8 cellular contexts compared by ENCODE assay signal in the genomic region with DNA sequence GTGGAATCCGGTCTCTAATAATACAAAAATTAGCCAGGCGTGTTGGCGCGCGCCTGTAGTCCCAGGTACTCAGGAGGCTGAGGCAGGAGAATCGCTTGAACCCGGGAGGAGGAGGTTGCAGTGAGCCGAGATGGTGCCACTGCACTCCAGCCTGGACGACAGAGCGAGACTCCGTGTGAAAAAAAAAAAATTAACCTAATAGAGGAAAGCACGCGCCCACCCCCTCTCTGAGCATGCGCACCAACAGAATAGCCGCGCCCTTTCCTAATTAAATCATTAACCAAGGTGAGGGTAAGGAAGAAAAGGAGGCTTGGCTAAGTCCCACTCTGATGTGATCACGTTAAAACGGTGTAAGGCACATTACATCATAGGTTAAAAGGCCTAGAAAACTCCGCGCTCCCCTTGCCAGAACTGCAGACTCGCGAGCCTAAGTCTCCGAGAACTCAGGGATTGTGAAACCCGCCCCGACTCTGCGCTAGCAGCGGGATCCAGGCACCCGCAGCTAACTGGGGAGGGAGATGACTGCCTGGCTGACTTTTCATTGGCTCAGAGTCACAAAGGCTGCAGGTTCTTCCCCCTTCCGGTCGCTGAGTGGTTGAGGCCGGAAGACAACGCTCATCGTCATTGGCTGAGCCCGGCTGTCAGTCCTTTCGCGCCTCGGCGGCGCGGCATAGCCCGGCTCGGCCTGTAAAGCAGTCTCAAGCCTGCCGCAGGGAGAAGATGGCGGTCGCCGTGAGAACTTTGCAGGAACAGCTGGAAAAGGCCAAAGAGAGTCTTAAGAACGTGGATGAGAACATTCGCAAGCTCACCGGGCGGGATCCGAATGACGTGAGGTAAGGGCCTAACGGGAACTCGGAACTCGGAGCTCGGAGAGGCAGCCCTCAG. TPM values are rescaled to one million over a fixed set of nuclear protein-coding genes. Genes with fewer than 3 reads are reported as not detected.
A peak's percentile ranks its signal among the peaks of the same experiment; 100 is the strongest.
DNase-seq lines count a peak whose midpoint lies in the region; ATAC-seq and TF ChIP-seq lines count a peak whose summit lies in the region.

PNN (plus strand) TSS at position 695 of the 885 bp plus-strand sequence; CDS start at position 721, 26 bp downstream.

- no peaks in the 10 kb centered on the region for H3K27me3 ChIP-seq in Panc1 (ENCODE audit: control insufficient read depth, insufficient read depth, low read length)
- no peaks in the 10 kb centered on the region for H3K27me3 ChIP-seq in esophagus (ENCODE audit: control insufficient read depth in 1 of 2, insufficient read depth in 2 of 2, low read length in 2 of 2)
- H3K27me3 ChIP-seq in mucosa of stomach (ENCODE audit: control insufficient read depth, insufficient read depth, low read length), result no peaks in the 10 kb centered on the region

- H3K4me3 Mint-ChIP-seq in activated T-cell treated with anti-CD3 and anti-CD28 coated beads, Interleukin-2, amount 50 U/mL, for 4 hours, result peak within 1 kb of the TSS; percentile 92

- DNase-seq in DMS53 (lab: John Stamatoyannopoulos, UW), result peak; percentile 99
- peak; percentile 95 for DNase-seq in KG1 (lab: John Stamatoyannopoulos, UW)
- DNase-seq in Panc1 (ENCODE audit: low read depth, low spot score), result peak; percentile 97
- peak; percentile 92 for DNase-seq in activated T-cell treated with anti-CD3 and anti-CD28 coated beads, Interleukin-2, amount 50 U/mL, for 4 hours
- DNase-seq in stimulated activated CD8-positive, alpha-beta memory T cell treated with anti-CD3 and anti-CD28 coated beads, Interleukin-7, amount 100 ng/mL, for 1 hour (ENCODE audit: low read depth in 2 of 2), result peak; percentile 90 to 91

- intact Hi-C loops in Panc1 (cut with micrococcal nuclease; ENCODE audit: unreplicated experiment), result no loop called here

- H3K36me3 ChIP-seq in Panc1 (ENCODE audit: control insufficient read depth, insufficient read depth, low read length), result peaks cover 39% of the 10 kb centered on the region
- H3K36me3 ChIP-seq in esophagus (ENCODE audit: control insufficient read depth in 2 of 2, insufficient read depth in 2 of 2, low read length in 1 of 2), result peaks cover 3 to 8% of the 10 kb centered on the region in 2 donors
- peaks cover 6% of the 10 kb centered on the region for H3K36me3 ChIP-seq in mucosa of stomach (ENCODE audit: control insufficient read depth, insufficient read depth, low read length)

- H3K9me3 ChIP-seq in Panc1 (ENCODE audit: control insufficient read depth, insufficient read depth, low read depth, low read length) (no peaks in the 10 kb centered on the region), esophagus (ENCODE audit: control insufficient read depth in 2 of 2, insufficient read depth in 1 of 2, low read depth in 1 of 2, low read length in 1 of 2) (no peaks in the 10 kb centered on the region), mucosa of stomach (ENCODE audit: control insufficient read depth, low read length) (no peaks in the 10 kb centered on the region)

- H3K4me3 ChIP-seq in Panc1 (ENCODE audit: low read depth in 2 of 2, low read length in 2 of 2) (peak within 1 kb of the TSS; percentile 92 to 95), esophagus (ENCODE audit: low read depth in 1 of 2, low read length in 2 of 2) (peak within 1 kb of the TSS; percentile 97 to 100), mucosa of stomach (ENCODE audit: low read length) (peak within 1 kb of the TSS; percentile 78)

- ATAC-seq in GM21723 (IDR thresholded peaks at IDR 0.05; ENCODE audit: unreplicated experiment), result peak; percentile 92
- peak; percentile 95 for ATAC-seq in Panc1
- peak; percentile 91 to 93 for ATAC-seq in activated T-cell treated with anti-CD3 and anti-CD28 coated beads, Interleukin-2, amount 50 U/mL, for 4 hours

- H3K27ac ChIP-seq in Panc1 (ENCODE audit: low read length), result peak within 1 kb of the TSS; percentile 97
- peak within 1 kb of the TSS; percentile 95 to 99 for H3K27ac ChIP-seq in esophagus (ENCODE audit: low read depth in 2 of 2, low read length in 1 of 2)

- in situ Hi-C loops in Panc1 (cut with HindIII; ENCODE audit: low pct_unique_long_range_greater_than_20kb, low sequenced_read_pairs), result no loop called here

- no peaks in the 10 kb centered on the region for H3K9me3 Mint-ChIP-seq in activated T-cell treated with anti-CD3 and anti-CD28 coated beads, Interleukin-2, amount 50 U/mL, for 4 hours

- peak within 1 kb of the TSS; percentile 98 for H3K9ac ChIP-seq in mucosa of stomach (ENCODE audit: low read length)

- BruUV-seq in Panc1 (replicated peaks; lab: Mats Ljungman, UMichigan), result no TSS peak

- H3K36me3 Mint-ChIP-seq in activated T-cell treated with anti-CD3 and anti-CD28 coated beads, Interleukin-2, amount 50 U/mL, for 4 hours (ENCODE audit: insufficient read depth), result peaks cover 31% of the 10 kb centered on the region

- WGBS in esophagus, 2 donors, result 3 to 4% methylated on average over 56 of the region's 56 CpGs

- CTCF ChIA-PET in Panc1 (lab: Charles Lee), result no interaction called here

- no peak for TF ChIP-seq CTCF in Panc1 (IDR thresholded peaks at IDR 0.05)

- peaks cover 22% of the 10 kb centered on the region for H3K4me1 ChIP-seq in Panc1 (ENCODE audit: control insufficient read depth, insufficient read depth, low read length)
- no peaks in the 10 kb centered on the region for H3K4me1 ChIP-seq in esophagus (ENCODE audit: control insufficient read depth in 2 of 2, insufficient read depth in 2 of 2, low read length in 1 of 2)
- peaks cover 24% of the 10 kb centered on the region for H3K4me1 ChIP-seq in mucosa of stomach (ENCODE audit: control insufficient read depth, insufficient read depth, low read length)

- H3K27me3 Mint-ChIP-seq in activated T-cell treated with anti-CD3 and anti-CD28 coated beads, Interleukin-2, amount 50 U/mL, for 4 hours (ENCODE audit: low read depth), result no peaks in the 10 kb centered on the region

- POLR2A ChIA-PET in Panc1 (lab: Charles Lee), result interaction anchor here (1.2 kb wide), 1 partner anchor 16 kb away, joined by 10 read pairs; no protein-coding TSS in a partner anchor

- H3K4me1 Mint-ChIP-seq in activated T-cell treated with anti-CD3 and anti-CD28 coated beads, Interleukin-2, amount 50 U/mL, for 4 hours (ENCODE audit: low read depth), result peaks cover 40% of the 10 kb centered on the region

RNA-seq across cellular contexts. Expression of gene PNN, which starts in this region (rescaled TPM):
- 55.4 TPM for total RNA-seq in Panc1 (2021; ENCODE audit: unreplicated experiment)
- polyA plus RNA-seq in Panc1 (2012; ENCODE audit: insufficient read length), result 39.3 TPM
- total RNA-seq in activated T-cell treated with anti-CD3 and anti-CD28 coated beads, Interleukin-2, amount 50 U/mL, for 4 hours, result 100 to 1,000 TPM in 2 of 3 donors, 10 to 100 TPM in 1; 99.2 to 107 (median 106) TPM
- polyA plus RNA-seq in esophagus, result 10 to 100 TPM; 29.8 to 40.5 TPM

Comparison
In these comparisons a context has a peak if more than half of its experiments do, and no peak if none do; other contexts are left out.
1. Peak in every context shown above with its lines: DNase-seq, ATAC-seq, H3K4me3 ChIP-seq and H3K27ac ChIP-seq.